In the genomic region with DNA sequence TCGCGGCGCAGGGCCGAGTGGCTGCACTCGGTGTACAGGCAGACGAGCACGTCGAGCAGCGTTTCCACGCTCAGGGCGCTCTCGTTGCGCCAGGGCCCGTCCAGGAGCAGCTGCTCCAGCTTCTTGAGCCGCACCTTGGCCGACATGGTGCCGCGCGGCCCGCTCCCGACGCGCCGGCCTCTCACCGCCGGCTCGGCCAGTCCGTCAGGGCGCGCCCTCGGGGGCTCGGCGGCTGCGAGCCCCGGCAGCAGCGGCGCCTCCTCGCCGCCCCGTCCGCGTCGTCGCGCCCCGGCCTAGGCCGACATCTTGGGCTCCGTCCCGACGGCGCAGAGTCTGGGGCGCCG, we compare ENCODE assay signal across 8 cellular contexts. TPM values are rescaled to one million over a fixed set of nuclear protein-coding genes. Genes with fewer than 3 reads are reported as not detected.
DNase-seq lines count a peak whose midpoint lies in the region; ATAC-seq, FAIRE-seq and TF ChIP-seq lines count a peak whose summit lies in the region.

No MANE protein-coding gene starts in this region.

- intact Hi-C loops in spleen (cut with DNase I; ENCODE audit: low total_unique reads) = no loop called here

- H3K4me1 ChIP-seq in A549 (peaks cover 34% of the 10 kb centered on the region), spleen (peaks cover 24 to 66% (median 49%) of the 10 kb centered on the region in 6 donors)

- TF ChIP-seq RAD21 in A549 (conservative IDR thresholded peaks at IDR 0.05 in 1 of 2, IDR thresholded peaks at IDR 0.05 in 1 of 2) = no peak

- H3K4me1 Mint-ChIP-seq in activated CD8-positive, alpha-beta T cell treated with anti-CD3 and anti-CD28 coated beads, Interleukin-2, amount 10 ng/mL, durations not matched to agents 7 days and 5 days (ENCODE audit: low read depth) = peaks cover 7% of the 10 kb centered on the region

- H3K9me3 Mint-ChIP-seq in activated CD8-positive, alpha-beta T cell treated with anti-CD3 and anti-CD28 coated beads, Interleukin-2, amount 10 ng/mL, durations not matched to agents 7 days and 5 days (ENCODE audit: insufficient read depth) = no peaks in the 10 kb centered on the region

- H3K4me2 ChIP-seq in A549 = peak overlapping the region; percentile 89

- TF ChIP-seq POLR2A in A549 (IDR thresholded peaks at IDR 0.05; ENCODE audit: low read length) (peak; percentile 40; the same call in 1 of the 2 replicates), spleen (IDR thresholded peaks at IDR 0.05) (no peak)

- H3K27ac ChIP-seq in A549 (peak overlapping the region; percentile 97 to 98), spleen (peak overlapping the region; percentile 60 to 93 (median 90))

- H3K27me3 ChIP-seq in spleen (replicated peaks in 1 of 7) = peaks cover 0 to 35% (median 2%) of the 10 kb centered on the region in 7 donors

- no peaks in the 10 kb centered on the region for H3K9me3 ChIP-seq in A549
- H3K9me3 ChIP-seq in spleen = no peaks in the 10 kb centered on the region

- POLR2A ChIA-PET in A549 (lab: Yijun Ruan, JAX) = interaction anchor here (1.2 kb wide), 1 partner anchor 11 kb away, joined by 3 read pairs; no protein-coding TSS in a partner anchor
- POLR2A ChIA-PET in activated CD8-positive, alpha-beta T cell treated with anti-CD3 and anti-CD28 coated beads, Interleukin-2, amount 10 ng/mL, durations not matched to agents 7 days and 5 days (lab: Charles Lee) = no interaction called here

- FAIRE-seq in A549 (lab: Jason Lieb, UNC) = no peak

- no peak for TF ChIP-seq EP300 in A549 (IDR thresholded peaks at IDR 0.05)

- peaks cover 58% of the 10 kb centered on the region for H3K27me3 Mint-ChIP-seq in activated CD8-positive, alpha-beta T cell treated with anti-CD3 and anti-CD28 coated beads, Interleukin-2, amount 10 ng/mL, durations not matched to agents 7 days and 5 days (ENCODE audit: low read depth)

- H3K4me3 ChIP-seq in A549 (peak overlapping the region; percentile 97), iPS-11a (ENCODE audit: low read depth, low read length) (peak overlapping the region; percentile 96), spleen (peak overlapping the region; percentile 75 to 96 (median 84))

- DNase-seq in A549 (ENCODE audit: low read depth in 1 of 2, low spot score in 1 of 2) = no peak
- no peak for DNase-seq in activated CD8-positive, alpha-beta T cell treated with anti-CD3 and anti-CD28 coated beads, Interleukin-2, amount 10 ng/mL, durations not matched to agents 7 days and 5 days
- peak; percentile 85 for DNase-seq in spleen
- DNase-seq in pons (ENCODE audit: low spot score) = no peak
- no peak for DNase-seq in kidney glomerular epithelial cell (lab: John Stamatoyannopoulos, UW)

- no peak overlapping the region for H3K27ac Mint-ChIP-seq in activated CD8-positive, alpha-beta T cell treated with anti-CD3 and anti-CD28 coated beads, Interleukin-2, amount 10 ng/mL, durations not matched to agents 7 days and 5 days

- 0% methylated on average over 5 of the region's 53 CpGs for WGBS in A549 (ENCODE audit: missing lambda C conversion rate)
- WGBS in spleen, 5 donors = 0 to 4% (median 1%) methylated on average over 13 to 53 of the region's 53 CpGs

- no peak overlapping the region for H3K4me3 Mint-ChIP-seq in activated CD8-positive, alpha-beta T cell treated with anti-CD3 and anti-CD28 coated beads, Interleukin-2, amount 10 ng/mL, durations not matched to agents 7 days and 5 days

- H3K36me3 ChIP-seq in spleen = no peaks in the 10 kb centered on the region

- ATAC-seq in A549 (peak; percentile 32 to 57; a peak in 4 of 6 replicates), GM21528 (IDR thresholded peaks at IDR 0.05; ENCODE audit: low FRiP score, unreplicated experiment) (peak; percentile 28), HG02763 (IDR thresholded peaks at IDR 0.05; ENCODE audit: unreplicated experiment) (no peak)
- ATAC-seq in activated CD8-positive, alpha-beta T cell treated with anti-CD3 and anti-CD28 coated beads, Interleukin-2, amount 10 ng/mL, durations not matched to agents 7 days and 5 days = peak; percentile 16

- H3K36me3 Mint-ChIP-seq in activated CD8-positive, alpha-beta T cell treated with anti-CD3 and anti-CD28 coated beads, Interleukin-2, amount 10 ng/mL, durations not matched to agents 7 days and 5 days (ENCODE audit: low read depth) = no peaks in the 10 kb centered on the region

- CTCF ChIA-PET in A549 (lab: Yijun Ruan, JAX) = interaction anchor here (0.6 to 1.4 kb wide), 4 partner anchors 18 to 84 kb away, joined by 3 to 6 read pairs (median 4); no protein-coding TSS in a partner anchor
- CTCF ChIA-PET in activated CD8-positive, alpha-beta T cell treated with anti-CD3 and anti-CD28 coated beads, Interleukin-2, amount 10 ng/mL, durations not matched to agents 7 days and 5 days (lab: Charles Lee) = no interaction called here

- TF ChIP-seq CTCF in A549 (IDR thresholded peaks at IDR 0.05) = no peak
- TF ChIP-seq CTCF in spleen (IDR thresholded peaks at IDR 0.05 in 8 of 11, conservative IDR thresholded peaks at IDR 0.05 in 3 of 11) = no peak

TF ChIP-seq in A549, 52 proteins besides CTCF, POLR2A, EP300 and RAD21:
- TF ChIP-seq PHF8 (IDR thresholded peaks at IDR 0.05; ENCODE audit: borderline replicate concordance, low read depth) (0 out of 2 replicates have a peak, but pooled peaks have one; percentile 30), ZNF302 (CRISPR knock-in tag; IDR thresholded peaks at IDR 0.05) (no peak), CBX8 (IDR thresholded peaks at IDR 0.05) (no peak), HDAC2 (IDR thresholded peaks at IDR 0.05) (no peak), NFE2L2 (conservative IDR thresholded peaks at IDR 0.05; ENCODE audit: low read length) (no peak)
- TF ChIP-seq, protein P1, sequence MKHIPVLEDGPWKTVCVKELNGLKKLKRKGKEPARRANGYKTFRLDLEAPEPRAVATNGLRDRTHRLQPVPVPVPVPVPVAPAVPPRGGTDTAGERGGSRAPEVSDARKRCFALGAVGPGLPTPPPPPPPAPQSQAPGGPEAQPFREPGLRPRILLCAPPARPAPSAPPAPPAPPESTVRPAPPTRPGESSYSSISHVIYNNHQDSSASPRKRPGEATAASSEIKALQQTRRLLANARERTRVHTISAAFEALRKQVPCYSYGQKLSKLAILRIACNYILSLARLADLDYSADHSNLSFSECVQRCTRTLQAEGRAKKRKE (CRISPR knock-in tag; IDR thresholded peaks at IDR 0.05; ENCODE audit: low read depth) = no peak

RNA-seq across cellular contexts. Expression of gene CDC42BPB, which starts 0.3 kb away (rescaled TPM):
- polyA plus RNA-seq in A549 (2011; rRNA removed) (57.1 and 105 TPM in 2 replicates), A549 (2017; fragmentation: RNase III; extraction: RNeasy Plus Mini Kit Qiagen cat#74134 plus additional on column Dnase treatment) (56.0 to 56.4 TPM (median 56.0 TPM) in 3 replicates), spleen (10 to 100 TPM in 2 of 3 donors, 1 to 10 TPM in 1; 6.4 to 22.6 (median 10.1) TPM)
- polyA plus RNA-seq in A549 (2012; cell fraction: cytosol; rRNA removed) = 72.4 and 91.1 TPM in 2 replicates
- 197 and 207 TPM in 2 replicates for polyA plus RNA-seq in A549 (2012; cell fraction: nucleus; rRNA removed)
- polyA minus RNA-seq in A549 (2011; rRNA and poly(A)+ RNA removed) = 176 and 179 TPM in 2 replicates
- under 1 TPM; 0.13 to 0.16 TPM for total RNA-seq in activated CD8-positive, alpha-beta T cell treated with anti-CD3 and anti-CD28 coated beads, Interleukin-2, amount 10 ng/mL, durations not matched to agents 7 days and 5 days
- total RNA-seq in spleen = 10 to 100 TPM; 40.2 to 94.5 (median 79.6) TPM

RNA-seq across cellular contexts. Expression of gene LBHD2, which starts 27.0 kb away (rescaled TPM):
- polyA plus RNA-seq in A549 (2011; rRNA removed) = not detected in 2 replicates
- 0.06 and 0.08 TPM in 2 replicates for polyA plus RNA-seq in A549 (2012; cell fraction: cytosol; rRNA removed)
- not detected in 2 replicates for polyA plus RNA-seq in A549 (2012; cell fraction: nucleus; rRNA removed)
- not detected in 3 replicates for polyA plus RNA-seq in A549 (2017; fragmentation: RNase III; extraction: RNeasy Plus Mini Kit Qiagen cat#74134 plus additional on column Dnase treatment)
- not detected in 2 replicates for polyA minus RNA-seq in A549 (2011; rRNA and poly(A)+ RNA removed)
- not detected for total RNA-seq in activated CD8-positive, alpha-beta T cell treated with anti-CD3 and anti-CD28 coated beads, Interleukin-2, amount 10 ng/mL, durations not matched to agents 7 days and 5 days
- not detected for total RNA-seq in spleen
- under 1 TPM in 2 of 3 donors, not detected in 1; 0.52 to 0.55 TPM for polyA plus RNA-seq in spleen

RNA-seq across cellular contexts. Expression of gene EXOC3L4, which starts 37.5 kb away (rescaled TPM):
- 0.94 and 1.5 TPM in 2 replicates for polyA plus RNA-seq in A549 (2011; rRNA removed)
- 4.3 and 7.2 TPM in 2 replicates for polyA plus RNA-seq in A549 (2012; cell fraction: cytosol; rRNA removed)
- polyA plus RNA-seq in A549 (2012; cell fraction: nucleus; rRNA removed) = 15.2 and 17.0 TPM in 2 replicates
- polyA plus RNA-seq in A549 (2017; fragmentation: RNase III; extraction: RNeasy Plus Mini Kit Qiagen cat#74134 plus additional on column Dnase treatment) = 4.3 to 4.9 TPM (median 4.7 TPM) in 3 replicates
- 1.2 and 2.7 TPM in 2 replicates for polyA minus RNA-seq in A549 (2011; rRNA and poly(A)+ RNA removed)
- total RNA-seq in activated CD8-positive, alpha-beta T cell treated with anti-CD3 and anti-CD28 coated beads, Interleukin-2, amount 10 ng/mL, durations not matched to agents 7 days and 5 days = not detected
- 10 to 100 TPM in 4 of 7 donors, 1 to 10 TPM in 3; 2.0 to 30.0 (median 10.5) TPM for total RNA-seq in spleen
- polyA plus RNA-seq in spleen = 10 to 100 TPM; 18.5 to 39.2 (median 25.4) TPM

Comparison
In these comparisons a context has a peak if more than half of its experiments do, and no peak if none do; other contexts are left out.
1. RNA of gene CDC42BPB, which starts 0.3 kb away (total RNA-seq): 40.2 to 94.5 TPM in spleen; 0.13 to 0.16 TPM in activated CD8-positive, alpha-beta T cell treated with anti-CD3 and anti-CD28 coated beads, Interleukin-2, amount 10 ng/mL, durations not matched to agents 7 days and 5 days; every median in the first group is over 10 times any median in the second.
2. Peak in every context shown above with its lines, with median percentiles within 50 percentile points of each other: H3K4me3 ChIP-seq.